ENCODE assay signal across 17 cellular contexts in the genomic region with DNA sequence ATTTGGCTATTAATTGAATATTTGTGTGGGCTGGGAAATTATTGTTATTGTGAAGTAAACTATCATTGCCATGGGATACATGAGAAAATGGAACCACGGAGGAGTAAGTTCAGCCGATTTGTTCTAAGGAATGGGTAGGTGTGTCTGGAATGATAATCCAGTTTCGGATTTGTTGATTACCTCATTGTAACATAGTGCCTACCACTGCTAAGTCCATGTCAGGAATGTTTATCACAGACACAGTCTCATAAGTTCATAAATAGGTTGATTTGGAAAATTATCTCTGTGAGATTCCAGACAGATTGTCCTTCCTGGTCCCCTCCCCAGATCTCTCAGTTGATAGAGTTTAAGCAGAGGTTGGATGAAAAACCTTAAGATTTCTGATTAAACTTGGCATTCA.
"Had no signal": no experiment of that assay in that cellular context is flagged by ENCODE, and none has a peak within 500 bp of the region (broad histone marks: within the 10 kb centered on the region; RNA-seq: fewer than 3 reads in every experiment).

No MANE protein-coding gene starts in this region.

- ATAC-seq: naive thymus-derived CD4-positive, alpha-beta T cell had no signal

- H3K9me3 ChIP-seq: colonic mucosa had no signal

- FAIRE-seq: endothelial cell of umbilical vein had no signal

- H3K36me3 ChIP-seq: colonic mucosa, neutrophil, right atrium auricular region, sigmoid colon, vagina had no signal

- H3K27me3 ChIP-seq: colonic mucosa, neutrophil, right atrium auricular region, sigmoid colon, vagina had no signal

- DNase-seq: colonic mucosa; foreskin melanocyte; head of caudate nucleus; hippocampal formation; kidney glomerular epithelial cell; mesenchymal stem cell; naive thymus-derived CD4-positive, alpha-beta T cell; nephron progenitor cell; posterior cingulate gyrus; sigmoid colon; stimulated activated CD4-positive, alpha-beta T cell treated with anti-CD3 and anti-CD28 coated beads, Interleukin-2, amount 100 ng/mL, for 48 hours; stimulated activated naive CD4-positive, alpha-beta T cell treated with Interleukin-2 at 50 U/mL for 16 hours had no signal

- H3K4me1 ChIP-seq: colonic mucosa, right atrium auricular region, sigmoid colon, vagina had no signal

- H3K27ac ChIP-seq: colonic mucosa, neutrophil, right atrium auricular region, sigmoid colon, skin epidermis, vagina had no signal

- H3K4me3 ChIP-seq: colonic mucosa, right atrium auricular region, sigmoid colon, skin epidermis, vagina had no signal
